In genomic region chr1:161133220-161133740, GRCh38 we compare ENCODE assay signal across 8 cellular contexts. TPM values are rescaled to one million over a fixed set of nuclear protein-coding genes. Genes with fewer than 3 reads are reported as not detected.
A peak's percentile ranks its signal among the peaks of the same experiment; 100 is the strongest.
DNase-seq lines count a peak whose midpoint lies in the region; ATAC-seq, FAIRE-seq and TF ChIP-seq lines count a peak whose summit lies in the region.

No MANE protein-coding gene starts in this region.

- intact Hi-C loops in psoas muscle (cut with DNase I), result loop anchor here (2.0 to 5.0 kb wide), 2 partner anchors 22 to 86 kb away; partner anchors contain the start of gene USF1 (in 1 of the 2)

- H3K27ac Mint-ChIP-seq in endodermal cell, result no peak overlapping the region

- peaks cover 21% of the 10 kb centered on the region for H3K36me3 ChIP-seq in endodermal cell (ENCODE audit: control insufficient read depth, insufficient read depth, low read length)
- H3K36me3 ChIP-seq in psoas muscle (ENCODE audit: insufficient read depth in 1 of 2, low read depth in 1 of 2), result peaks cover 7 to 24% of the 10 kb centered on the region in 2 donors

- peaks cover 17% of the 10 kb centered on the region for H3K36me3 Mint-ChIP-seq in endodermal cell (ENCODE audit: low read depth)

- FAIRE-seq in GM12891 (lab: Jason Lieb, UNC), result no peak

- peaks cover 20% of the 10 kb centered on the region for H3K4me1 Mint-ChIP-seq in endodermal cell

- TF ChIP-seq CTCF in NB4 (IDR thresholded peaks at IDR 0.05; ENCODE audit: low read depth, low read length) (no peak), endodermal cell (conservative IDR thresholded peaks at IDR 0.05) (no peak), psoas muscle (IDR thresholded peaks at IDR 0.05) (no peak)

- H3K27ac ChIP-seq in endodermal cell (ENCODE audit: low read depth, low read length) (peak overlapping the region; percentile 90), psoas muscle (peak overlapping the region; percentile 92)

- H3K27me3 Mint-ChIP-seq in endodermal cell (ENCODE audit: insufficient read depth), result no peaks in the 10 kb centered on the region

- no peak overlapping the region for H3K4me3 Mint-ChIP-seq in endodermal cell

- H3K9me3 ChIP-seq in endodermal cell (ENCODE audit: control insufficient read depth, low read length) (no peaks in the 10 kb centered on the region), psoas muscle (no peaks in the 10 kb centered on the region)

- peak overlapping the region; percentile 85 for H3K4me3 ChIP-seq in NB4 (ENCODE audit: low read depth, low read length)
- H3K4me3 ChIP-seq in endodermal cell (ENCODE audit: low read length), result peak overlapping the region; percentile 95
- peak overlapping the region; percentile 71 for H3K4me3 ChIP-seq in psoas muscle

- WGBS in endodermal cell (ENCODE audit: insufficient coverage in 1 of 2, insufficient read length in 1 of 2), 2 experiments, result 1 to 3% methylated on average over 10 to 11 of the region's 11 CpGs
- WGBS in psoas muscle, 3 donors, result 4 to 6% (median 5%) methylated on average over 11 of the region's 11 CpGs

- ATAC-seq in psoas muscle (no peak), HG03025 (IDR thresholded peaks at IDR 0.05; ENCODE audit: low FRiP score, unreplicated experiment) (no peak)

- H3K27me3 ChIP-seq in endodermal cell (ENCODE audit: control insufficient read depth, insufficient read depth, low read length, poor library complexity, severe bottlenecking) (no peaks in the 10 kb centered on the region), psoas muscle (ENCODE audit: insufficient read depth in 3 of 3, low read length in 2 of 3) (no peaks in the 10 kb centered on the region)

- DNase-seq in GM12891 (ENCODE audit: insufficient read length, low spot score) (no peak), NB4 (ENCODE audit: low read depth) (no peak), endodermal cell (peak; percentile 54), psoas muscle (no peak), T1000 (lab: John Stamatoyannopoulos, UW) (no peak), DMS153 (lab: John Stamatoyannopoulos, UW) (no peak), NCI-H2081 treated with DMSO at 0.1 percent for 48 hours (lab: John Stamatoyannopoulos, UW) (no peak)

- TF ChIP-seq POLR2A in GM12891 (IDR thresholded peaks at IDR 0.05; ENCODE audit: low read depth, low read length), result no peak
- no peak for TF ChIP-seq POLR2A in NB4 (IDR thresholded peaks at IDR 0.05; ENCODE audit: extremely low read depth, insufficient read length)

- H3K4me1 ChIP-seq in endodermal cell (ENCODE audit: control insufficient read depth, insufficient read depth, low read length) (no peaks in the 10 kb centered on the region), psoas muscle (peaks cover 52% of the 10 kb centered on the region)

- H3K9ac ChIP-seq in endodermal cell (ENCODE audit: extremely low read depth, low read length, poor library complexity, severe bottlenecking), result peak overlapping the region; percentile 86

- no peaks in the 10 kb centered on the region for H3K9me3 Mint-ChIP-seq in endodermal cell

TF ChIP-seq in GM12891, 5 proteins besides CTCF, POLR2A, EP300 and RAD21:
- TF ChIP-seq TAF1 (IDR thresholded peaks at IDR 0.05; ENCODE audit: low read depth, low read length), result 0 out of 2 replicates have a peak, but pooled peaks have one; percentile 7
- no peak for TF ChIP-seq PAX5 (IDR thresholded peaks at IDR 0.05; ENCODE audit: insufficient read depth, low read length, severe bottlenecking)
- no peak for TF ChIP-seq POLR2AphosphoS5 (IDR thresholded peaks at IDR 0.05; ENCODE audit: low read depth, low read length)
- TF ChIP-seq SPI1 (IDR thresholded peaks at IDR 0.05; ENCODE audit: low read depth, low read length), result no peak
- no peak for TF ChIP-seq POU2F2 (IDR thresholded peaks at IDR 0.05; ENCODE audit: low read depth, low read length)

RNA-seq across cellular contexts. Expression of gene DEDD, which starts 0.8 kb away (rescaled TPM):
- 19.7 TPM for polyA plus RNA-seq in GM12891 (2012; ENCODE audit: low read depth, missing spikeins)
- total RNA-seq in endodermal cell (10 to 100 TPM; 34.2 to 39.8 TPM), psoas muscle (10 to 100 TPM; 30.4 to 70.8 (median 51.5) TPM)
- polyA plus RNA-seq in endodermal cell (2013, experiment 1 of 2), result 35.4 TPM
- polyA plus RNA-seq in endodermal cell (2013, experiment 2 of 2), result 30.3 TPM
- 10 to 100 TPM; 45.8 to 65.4 (median 63.5) TPM for polyA plus RNA-seq in psoas muscle

RNA-seq across cellular contexts. Expression of gene NIT1, which starts 15.4 kb away (rescaled TPM):
- 35.4 TPM for polyA plus RNA-seq in GM12891 (2012; ENCODE audit: low read depth, missing spikeins)
- 10 to 100 TPM; 51.0 to 65.1 TPM for total RNA-seq in endodermal cell
- 61.7 TPM for polyA plus RNA-seq in endodermal cell (2013, experiment 1 of 2)
- polyA plus RNA-seq in endodermal cell (2013, experiment 2 of 2), result 50.8 TPM
- 10 to 100 TPM; 20.1 to 43.8 (median 28.5) TPM for total RNA-seq in psoas muscle
- 10 to 100 TPM; 24.0 to 39.9 (median 30.7) TPM for polyA plus RNA-seq in psoas muscle

RNA-seq across cellular contexts. Expression of gene PFDN2, which starts 15.4 kb away (rescaled TPM):
- polyA plus RNA-seq in GM12891 (2012; ENCODE audit: low read depth, missing spikeins), result 113 TPM
- total RNA-seq in endodermal cell (10 to 100 TPM; 62.9 to 95.7 TPM), psoas muscle (100 to 1,000 TPM in 3 of 4 donors, 10 to 100 TPM in 1; 60.2 to 144 (median 124) TPM)
- 114 TPM for polyA plus RNA-seq in endodermal cell (2013, experiment 1 of 2)
- 112 TPM for polyA plus RNA-seq in endodermal cell (2013, experiment 2 of 2)
- 100 to 1,000 TPM; 191 to 759 (median 235) TPM for polyA plus RNA-seq in psoas muscle

RNA-seq across cellular contexts. Expression of gene UFC1, which starts 20.5 kb away (rescaled TPM):
- 147 TPM for polyA plus RNA-seq in GM12891 (2012; ENCODE audit: low read depth, missing spikeins)
- total RNA-seq in endodermal cell, result 10 to 100 TPM; 89.5 to 97.1 TPM
- polyA plus RNA-seq in endodermal cell (2013, experiment 1 of 2), result 79.9 TPM
- 84.0 TPM for polyA plus RNA-seq in endodermal cell (2013, experiment 2 of 2)
- total RNA-seq in psoas muscle, result 10 to 100 TPM; 56.6 to 76.2 (median 63.9) TPM
- 100 to 1,000 TPM in 1 of 3 donors, 10 to 100 TPM in 2; 98.2 to 141 (median 99.6) TPM for polyA plus RNA-seq in psoas muscle

RNA-seq across cellular contexts. Expression of gene USP21, which starts 26.0 kb away (rescaled TPM):
- polyA plus RNA-seq in GM12891 (2012; ENCODE audit: low read depth, missing spikeins), result 13.5 TPM
- total RNA-seq in endodermal cell (10 to 100 TPM; 26.7 to 39.7 TPM), psoas muscle (10 to 100 TPM; 13.4 to 26.5 (median 23.2) TPM)
- polyA plus RNA-seq in endodermal cell (2013, experiment 1 of 2), result 42.7 TPM
- 36.0 TPM for polyA plus RNA-seq in endodermal cell (2013, experiment 2 of 2)
- polyA plus RNA-seq in psoas muscle, result 10 to 100 TPM; 16.7 to 47.3 (median 22.9) TPM
